In the genomic region with DNA sequence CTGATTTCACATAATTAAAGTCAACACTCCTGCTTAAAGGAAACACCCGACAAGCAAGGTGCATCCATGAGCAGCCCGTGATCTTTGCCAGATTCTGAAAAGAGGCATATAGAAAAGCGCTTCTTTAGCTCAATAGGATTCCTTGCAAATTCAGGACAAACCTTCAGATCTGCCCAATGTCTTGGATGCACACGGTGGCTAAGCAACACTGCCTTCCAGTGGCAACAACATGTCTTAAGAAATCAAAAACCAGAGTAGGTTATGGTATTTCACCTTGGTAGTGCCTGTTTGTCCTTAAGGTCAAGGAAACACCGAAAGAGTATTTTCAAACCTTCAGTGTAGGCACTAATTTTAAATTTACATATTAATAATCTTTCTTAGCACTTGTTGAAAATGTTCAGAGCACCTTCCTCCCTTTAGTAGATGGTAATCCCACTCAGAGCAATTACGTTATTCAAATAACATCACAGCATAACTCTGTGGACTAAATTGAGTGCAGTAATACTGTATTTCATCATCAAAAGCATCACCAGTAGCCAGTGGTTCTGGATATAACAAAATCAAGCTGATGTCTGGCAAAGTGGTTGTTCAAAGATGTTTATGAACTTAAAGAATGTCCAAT, we compare ENCODE assay signal across 9 cellular contexts. TPM values are rescaled to one million over a fixed set of nuclear protein-coding genes. Genes with fewer than 3 reads are reported as not detected.
DNase-seq lines count a peak whose midpoint lies in the region; ATAC-seq and TF ChIP-seq lines count a peak whose summit lies in the region.
"Had no signal": no experiment of that assay in that cellular context is flagged by ENCODE, and none has a peak within 500 bp of the region (broad histone marks: within the 10 kb centered on the region; RNA-seq: fewer than 3 reads in every experiment).

No MANE protein-coding gene starts in this region.

- peaks cover 13% of the 10 kb centered on the region for H3K4me1 ChIP-seq in PC-9 (replicated peaks; ENCODE audit: insufficient read depth)
- H3K4me1 ChIP-seq in thoracic aorta (ENCODE audit: control insufficient read depth in 1 of 2, low read depth in 2 of 2): no peaks in the 10 kb centered on the region
- no peaks in the 10 kb centered on the region for H3K4me1 ChIP-seq in body of pancreas
- no peaks in the 10 kb centered on the region for H3K4me1 ChIP-seq in suprapubic skin

- no peak for TF ChIP-seq POLR2A in body of pancreas (IDR thresholded peaks at IDR 0.05)
- no peak for TF ChIP-seq POLR2A in suprapubic skin (IDR thresholded peaks at IDR 0.05)

- intact Hi-C loops in PC-9 (cut with micrococcal nuclease; ENCODE audit: unreplicated experiment) (loop anchor here (1.0 to 5.0 kb wide), 6 partner anchors 87 to 906 kb away; partner anchors contain the start of gene BMP4), body of pancreas (cut with DNase I) (no loop called here)

- H3F3A ChIP-seq in PC-9 (ENCODE audit: insufficient read depth, low read depth): no peaks in the 10 kb centered on the region

- CTCF ChIA-PET in PC-9 (lab: Charles Lee): interaction anchor here (0.6 to 1.9 kb wide), 5 partner anchors 10 to 1186 kb away, joined by 3 to 9 read pairs (median 5); partner anchors contain the start of genes BMP4 and DDHD1

- TF ChIP-seq EP300 in suprapubic skin (IDR thresholded peaks at IDR 0.05): no peak

- no peaks in the 10 kb centered on the region for H4K20me1 ChIP-seq in PC-9 (ENCODE audit: insufficient read depth)

- H3K36me3 ChIP-seq in PC-9 (ENCODE audit: low read depth) (no peaks in the 10 kb centered on the region), thoracic aorta (no peaks in the 10 kb centered on the region), body of pancreas (replicated peaks in 1 of 2; ENCODE audit: insufficient read depth in 1 of 2, low read depth in 2 of 2) (no peaks in the 10 kb centered on the region), suprapubic skin (no peaks in the 10 kb centered on the region)

- TF ChIP-seq CTCF in PC-9 (conservative IDR thresholded peaks at IDR 0.05): peak; percentile 73
- TF ChIP-seq CTCF in fibroblast of pulmonary artery (IDR thresholded peaks at IDR 0.05; ENCODE audit: low read length, missing control alignments): peak; percentile 68
- TF ChIP-seq CTCF in thoracic aorta (IDR thresholded peaks at IDR 0.05): peak; percentile 14
- no peak for TF ChIP-seq CTCF in body of pancreas (IDR thresholded peaks at IDR 0.05)
- TF ChIP-seq CTCF in suprapubic skin (IDR thresholded peaks at IDR 0.05): peak in 1 of 2 donors; percentile 11

- H3K9me3 ChIP-seq in PC-9 (ENCODE audit: insufficient read depth, low read depth) (no peaks in the 10 kb centered on the region), thoracic aorta (no peaks in the 10 kb centered on the region), body of pancreas (no peaks in the 10 kb centered on the region), suprapubic skin (no peaks in the 10 kb centered on the region)

- WGBS in body of pancreas, 2 donors: 43 to 56% methylated on average over 6 of the region's 6 CpGs
- WGBS in suprapubic skin: 49% methylated on average over 6 of the region's 6 CpGs

- H3K9me2 ChIP-seq in PC-9 (ENCODE audit: insufficient read depth): no peaks in the 10 kb centered on the region

- ATAC-seq in thoracic aorta (ENCODE audit: insufficient number of reproducible peaks, low FRiP score, low read depth) (no peak), body of pancreas (no peak)

- BruUV-seq in PC-9 (replicated peaks; lab: Mats Ljungman, UMichigan): no TSS peak

- H2AFZ ChIP-seq in PC-9: no peak overlapping the region

- H3K27me3 ChIP-seq in PC-9 (ENCODE audit: insufficient read depth, low read depth) (no peaks in the 10 kb centered on the region), thoracic aorta (replicated peaks; ENCODE audit: insufficient read depth) (no peaks in the 10 kb centered on the region), body of pancreas (no peaks in the 10 kb centered on the region), suprapubic skin (no peaks in the 10 kb centered on the region)

- peak; percentile 9 for DNase-seq in NCI-H1105 treated with DMSO at 0.1 percent for 48 hours (lab: John Stamatoyannopoulos, UW)
- no peak for DNase-seq in NCI-H1105 (lab: John Stamatoyannopoulos, UW)
- peak; percentile 39 to 57 for DNase-seq in PC-9
- DNase-seq in fibroblast of pulmonary artery (ENCODE audit: low read depth): peak; percentile 77
- no peak for DNase-seq in thoracic aorta (ENCODE audit: low spot score)
- DNase-seq in body of pancreas: no peak
- DNase-seq in effector CD8-positive, alpha-beta T cell (lab: John Stamatoyannopoulos, UW): no peak
- DNase-seq in suprapubic skin (ENCODE audit: low spot score in 2 of 2): no peak
- DNase-seq: stimulated activated CD4-positive, alpha-beta T cell treated with anti-CD3 and anti-CD28 coated beads, Interleukin-4, amount 100 ng/mL, for 24 hours had no signal

- no peak overlapping the region for H3K4me2 ChIP-seq in PC-9

- H3K4me3 ChIP-seq in PC-9 (no peak overlapping the region), fibroblast of pulmonary artery (replicated peaks; ENCODE audit: low read depth, low read length) (no peak overlapping the region), thoracic aorta (no peak overlapping the region), body of pancreas (no peak overlapping the region), suprapubic skin (no peak overlapping the region)

- H3K79me2 ChIP-seq in PC-9 (ENCODE audit: low read depth): no peaks in the 10 kb centered on the region

- H3K27ac ChIP-seq in PC-9: no peak overlapping the region
- no peak overlapping the region for H3K27ac ChIP-seq in thoracic aorta
- no peak overlapping the region for H3K27ac ChIP-seq in body of pancreas
- no peak overlapping the region for H3K27ac ChIP-seq in suprapubic skin

- POLR2A ChIA-PET in PC-9 (lab: Charles Lee; ENCODE audit: unreplicated experiment): interaction anchor here (0.5 kb wide), 1 partner anchor 391 kb away, joined by 7 read pairs; no protein-coding TSS in a partner anchor

RNA-seq across cellular contexts. Expression of gene CDKN3, which starts 58.0 kb away (rescaled TPM):
- total RNA-seq in PC-9 (2021) (61.1 and 105 TPM in 2 replicates), thoracic aorta (10 to 100 TPM in 1 of 2 donors, 1 to 10 TPM in 1; 3.5 to 13.5 TPM), body of pancreas (not detected), suprapubic skin (1 to 10 TPM in 3 of 4 donors, not detected in 1; 4.9 to 8.0 (median 7.5) TPM)

Comparison
In these comparisons a context has a peak if more than half of its experiments do, and no peak if none do; other contexts are left out.
1. DNase-seq: peak in NCI-H1105 treated with DMSO at 0.1 percent for 48 hours (single experiment), PC-9 (2 of 2) and fibroblast of pulmonary artery (single experiment); none in NCI-H1105 (single experiment), thoracic aorta (single experiment), body of pancreas (0 of 4), effector CD8-positive, alpha-beta T cell (single experiment) and suprapubic skin (0 of 2).
2. CTCF ChIP-seq: peak in PC-9 (single experiment), fibroblast of pulmonary artery (single experiment) and thoracic aorta (single experiment); none in body of pancreas (0 of 7).